ENCODE assay signal across 23 cellular contexts in genomic region chr3:180996415-180996932, GRCh38.
"Had no signal": no experiment of that assay in that cellular context is flagged by ENCODE, and none has a peak within 500 bp of the region (broad histone marks: within the 10 kb centered on the region; RNA-seq: fewer than 3 reads in every experiment).

No MANE protein-coding gene starts in this region.

- H3K27me3 ChIP-seq: colonic mucosa, esophagus squamous epithelium, gastrocnemius medialis, heart right ventricle, left lung had no signal

- H3K9me3 ChIP-seq: colonic mucosa, gastrocnemius medialis, mucosa of descending colon had no signal

- H3K36me3 ChIP-seq: colonic mucosa, esophagus squamous epithelium, gastrocnemius medialis, heart right ventricle, left lung, lower lobe of right lung had no signal

- H3K27ac ChIP-seq: colonic mucosa, epithelial cell of prostate, esophagus squamous epithelium, gastrocnemius medialis, heart right ventricle, left lung, lower lobe of right lung had no signal

- ATAC-seq: effector memory CD8-positive, alpha-beta T cell; esophagus mucosa; gastrocnemius medialis; heart right ventricle; left cardiac atrium; left lung; left ventricle myocardium superior; lower lobe of right lung; mucosa of descending colon had no signal

- H3K4me1 ChIP-seq: colonic mucosa, esophagus squamous epithelium, gastrocnemius medialis, heart right ventricle, left lung, lower lobe of right lung had no signal

- DNase-seq: colonic mucosa; cortex of kidney; effector CD8-positive, alpha-beta T cell; effector memory CD8-positive, alpha-beta T cell; endodermal cell; erythroblast; esophagus squamous epithelium; foreskin fibroblast; foreskin melanocyte; gastrocnemius medialis; glutamatergic neuron; head of caudate nucleus; heart right ventricle; hippocampal formation; left cardiac atrium; left lung; left ventricle myocardium superior; lower lobe of right lung; mesenchymal stem cell; mucosa of descending colon; naive B cell had no signal

- H3K4me3 ChIP-seq: colonic mucosa, esophagus squamous epithelium, gastrocnemius medialis, heart right ventricle, left lung, lower lobe of right lung, mucosa of descending colon had no signal
